In the genomic region with DNA sequence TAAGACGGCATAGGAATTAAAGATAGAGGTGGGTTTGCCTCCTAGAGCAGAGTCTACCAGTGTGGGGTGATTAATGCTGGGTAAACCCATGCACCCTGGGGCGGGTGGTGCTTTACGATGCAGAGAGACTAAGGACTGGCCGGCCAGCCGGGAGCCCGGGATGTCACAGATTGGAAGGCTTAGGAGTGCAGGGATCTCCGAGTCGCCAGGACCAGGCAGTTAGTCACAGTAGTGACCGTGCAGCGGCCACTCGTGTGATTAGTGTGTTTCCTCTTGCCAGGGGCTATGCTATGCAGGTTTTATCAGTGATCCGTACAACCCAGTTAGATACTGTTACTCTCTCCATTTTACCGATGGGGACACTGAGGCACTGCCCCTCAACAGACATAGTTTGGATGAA, we compare ENCODE assay signal across 1 cellular context.
TF ChIP-seq lines count a peak whose summit lies in the region.

No MANE protein-coding gene starts in this region.

TF ChIP-seq in A549, 52 proteins besides CTCF, POLR2A, EP300 and RAD21 (continued from another document):
- TF ChIP-seq, protein P1, sequence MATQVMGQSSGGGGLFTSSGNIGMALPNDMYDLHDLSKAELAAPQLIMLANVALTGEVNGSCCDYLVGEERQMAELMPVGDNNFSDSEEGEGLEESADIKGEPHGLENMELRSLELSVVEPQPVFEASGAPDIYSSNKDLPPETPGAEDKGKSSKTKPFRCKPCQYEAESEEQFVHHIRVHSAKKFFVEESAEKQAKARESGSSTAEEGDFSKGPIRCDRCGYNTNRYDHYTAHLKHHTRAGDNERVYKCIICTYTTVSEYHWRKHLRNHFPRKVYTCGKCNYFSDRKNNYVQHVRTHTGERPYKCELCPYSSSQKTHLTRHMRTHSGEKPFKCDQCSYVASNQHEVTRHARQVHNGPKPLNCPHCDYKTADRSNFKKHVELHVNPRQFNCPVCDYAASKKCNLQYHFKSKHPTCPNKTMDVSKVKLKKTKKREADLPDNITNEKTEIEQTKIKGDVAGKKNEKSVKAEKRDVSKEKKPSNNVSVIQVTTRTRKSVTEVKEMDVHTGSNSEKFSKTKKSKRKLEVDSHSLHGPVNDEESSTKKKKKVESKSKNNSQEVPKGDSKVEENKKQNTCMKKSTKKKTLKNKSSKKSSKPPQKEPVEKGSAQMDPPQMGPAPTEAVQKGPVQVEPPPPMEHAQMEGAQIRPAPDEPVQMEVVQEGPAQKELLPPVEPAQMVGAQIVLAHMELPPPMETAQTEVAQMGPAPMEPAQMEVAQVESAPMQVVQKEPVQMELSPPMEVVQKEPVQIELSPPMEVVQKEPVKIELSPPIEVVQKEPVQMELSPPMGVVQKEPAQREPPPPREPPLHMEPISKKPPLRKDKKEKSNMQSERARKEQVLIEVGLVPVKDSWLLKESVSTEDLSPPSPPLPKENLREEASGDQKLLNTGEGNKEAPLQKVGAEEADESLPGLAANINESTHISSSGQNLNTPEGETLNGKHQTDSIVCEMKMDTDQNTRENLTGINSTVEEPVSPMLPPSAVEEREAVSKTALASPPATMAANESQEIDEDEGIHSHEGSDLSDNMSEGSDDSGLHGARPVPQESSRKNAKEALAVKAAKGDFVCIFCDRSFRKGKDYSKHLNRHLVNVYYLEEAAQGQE (IDR thresholded peaks at IDR 0.05), result no peak
- TF ChIP-seq CBX8 (IDR thresholded peaks at IDR 0.05) (no peak), ZC3H11A (IDR thresholded peaks at IDR 0.05) (no peak), JUN (IDR thresholded peaks at IDR 0.05) (no peak), NR3C1 (IDR thresholded peaks at IDR 0.05) (no peak)
- TF ChIP-seq, protein P2, sequence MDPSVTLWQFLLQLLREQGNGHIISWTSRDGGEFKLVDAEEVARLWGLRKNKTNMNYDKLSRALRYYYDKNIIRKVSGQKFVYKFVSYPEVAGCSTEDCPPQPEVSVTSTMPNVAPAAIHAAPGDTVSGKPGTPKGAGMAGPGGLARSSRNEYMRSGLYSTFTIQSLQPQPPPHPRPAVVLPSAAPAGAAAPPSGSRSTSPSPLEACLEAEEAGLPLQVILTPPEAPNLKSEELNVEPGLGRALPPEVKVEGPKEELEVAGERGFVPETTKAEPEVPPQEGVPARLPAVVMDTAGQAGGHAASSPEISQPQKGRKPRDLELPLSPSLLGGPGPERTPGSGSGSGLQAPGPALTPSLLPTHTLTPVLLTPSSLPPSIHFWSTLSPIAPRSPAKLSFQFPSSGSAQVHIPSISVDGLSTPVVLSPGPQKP (IDR thresholded peaks at IDR 0.05; ENCODE audit: low read depth, low read length), result no peak
